In genomic region chr2:194700726-194701125, GRCh38 we compare ENCODE assay signal across 32 cellular contexts.
"Had no signal": no experiment of that assay in that cellular context is flagged by ENCODE, and none has a peak within 500 bp of the region (broad histone marks: within the 10 kb centered on the region; RNA-seq: fewer than 3 reads in every experiment).

No MANE protein-coding gene starts in this region.

- H3K4me3 ChIP-seq: MG63, SJCRH30, SK-N-MC had no signal

- H3K4me1 ChIP-seq: SJCRH30 had no signal

- H3K27ac ChIP-seq: brain microvascular endothelial cell, SJCRH30, SK-N-MC, WERI-Rb-1 had no signal

- ATAC-seq: activated CD8-positive, alpha-beta T cell treated with anti-CD3 and anti-CD28 coated beads for 36 hours; activated T-cell treated with anti-CD3 and anti-CD28 coated beads, Interleukin-2, amount 50 U/mL, for 72 hours; activated T-helper 17 cell treated with anti-CD3 and anti-CD28 coated beads, Interleukin-2, amount 50 U/mL, for 72 hours had no signal

- H3K27me3 ChIP-seq: brain microvascular endothelial cell, MG63, SJCRH30 had no signal

- H3K36me3 ChIP-seq: brain microvascular endothelial cell, MG63, SJCRH30, WERI-Rb-1 had no signal

- H3K9me3 ChIP-seq: MG63, SJCRH30 had no signal

- DNase-seq: activated CD4-positive, alpha-beta T cell treated with anti-CD3 and anti-CD28 coated beads for 1 hour; activated CD4-positive, alpha-beta T cell treated with anti-CD3 and anti-CD28 coated beads, Interleukin-2, amount 10 ng/mL, durations not matched to agents 24 days and 14 days; activated CD4-positive, alpha-beta T cell treated with anti-CD3 and anti-CD28 coated beads, Interleukin-2, amount 50 U/mL, for 4 hours; activated CD4-positive, CD25-positive, alpha-beta regulatory T cell; activated CD8-positive, alpha-beta T cell treated with anti-CD3 and anti-CD28 coated beads for 36 hours; activated effector memory CD4-positive, alpha-beta T cell treated with anti-CD3 and anti-CD28 coated beads, Interleukin-2, amount 50 U/mL, for 16 hours; activated naive CD4-positive, alpha-beta T cell; activated naive CD4-positive, alpha-beta T cell treated with anti-CD3 and anti-CD28 coated beads, Interleukin-2, amount 50 U/mL, for 16 hours; activated naive CD8-positive, alpha-beta T cell treated with anti-CD3 and anti-CD28 coated beads for 36 hours; activated T-cell treated with anti-CD3 and anti-CD28 coated beads, Interleukin-2, amount 50 U/mL, for 1 hour; activated T-cell treated with anti-CD3 and anti-CD28 coated beads, Interleukin-2, amount 50 U/mL, for 72 hours; amniotic stem cell; aorta; brain microvascular endothelial cell; central memory CD4-positive, alpha-beta T cell; Karpas-422; MG63; NCI-H1048; NCI-H1436; NCI-H1694; NCI-H1930; NCI-H2081 treated with DMSO at 0.1 percent for 48 hours; NCI-H510A; NCI-H526; NCI-H748 treated with DMSO at 0.1 percent for 48 hours; NK-92 treated with Interleukin-12 subunit alpha and Interleukin-12 subunit beta, amount 100 ng/mL, for 24 hours; SHP77; SJCRH30; T1000; WERI-Rb-1 had no signal
